In genomic region chrX:25034889-25035288, GRCh38 we compare ENCODE assay signal across 1 cellular context.
TF ChIP-seq lines count a peak whose summit lies in the region.

No MANE protein-coding gene starts in this region.

TF ChIP-seq in IMR-90, 13 proteins besides CTCF, POLR2A, EP300 and RAD21 (continued from another document):
- TF ChIP-seq CHD1 (IDR thresholded peaks at IDR 0.05; ENCODE audit: low read depth, low read length) = no peak
- TF ChIP-seq MAZ (IDR thresholded peaks at IDR 0.05; ENCODE audit: borderline replicate concordance, low read depth, low read length) = no peak
- TF ChIP-seq MXI1 (IDR thresholded peaks at IDR 0.05; ENCODE audit: borderline replicate concordance, low read depth, low read length) = no peak
- TF ChIP-seq CEBPB (IDR thresholded peaks at IDR 0.05; ENCODE audit: low read depth, low read length) = no peak
- TF ChIP-seq MAFK (IDR thresholded peaks at IDR 0.05; ENCODE audit: low read depth, low read length) = no peak
- TF ChIP-seq BHLHE40 (IDR thresholded peaks at IDR 0.05; ENCODE audit: low read depth, low read length) = no peak
- no peak for TF ChIP-seq SMC3 (IDR thresholded peaks at IDR 0.05; ENCODE audit: low read depth, low read length)
